1 cellular context compared by ENCODE assay signal in the genomic region with DNA sequence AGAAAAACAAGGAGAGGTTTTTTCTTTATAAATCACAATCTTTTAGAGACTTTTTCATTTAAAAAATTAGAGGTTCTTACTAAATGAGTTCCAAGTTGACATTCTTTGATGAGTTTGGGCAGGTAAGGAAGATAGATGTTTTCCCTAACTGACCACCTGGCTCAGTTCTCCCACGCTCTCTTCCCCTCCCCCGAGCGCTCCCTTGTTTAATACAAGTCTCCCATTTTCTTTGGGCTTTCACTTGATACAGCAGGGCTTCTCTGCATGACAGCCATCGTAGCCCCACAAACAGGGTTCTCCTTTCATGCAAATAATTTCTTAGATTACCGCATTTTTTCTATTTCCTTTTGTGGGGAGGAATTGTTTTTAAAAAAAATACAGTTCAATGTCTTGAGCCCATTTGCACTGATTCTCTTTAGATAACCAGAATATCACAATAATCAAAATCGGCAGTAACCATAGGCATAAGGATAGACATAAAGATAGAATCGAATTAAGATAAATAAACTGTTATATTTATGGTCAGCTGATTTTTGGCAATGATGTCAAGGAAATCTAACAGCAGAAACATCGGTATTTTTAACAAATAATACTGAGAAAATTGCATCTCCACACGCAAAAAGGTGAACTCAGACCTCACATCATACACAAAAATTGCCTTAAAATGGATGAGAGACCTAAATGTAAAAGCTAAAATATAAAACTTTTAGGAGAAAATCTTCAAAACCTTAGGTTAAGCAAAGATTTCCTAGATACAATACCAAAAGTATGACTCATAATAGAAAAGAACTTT.
TF ChIP-seq lines count a peak whose summit lies in the region.

No MANE protein-coding gene starts in this region.

TF ChIP-seq in IMR-90, 13 proteins besides CTCF, POLR2A, EP300 and RAD21 (continued from another document):
- TF ChIP-seq, protein P1, sequence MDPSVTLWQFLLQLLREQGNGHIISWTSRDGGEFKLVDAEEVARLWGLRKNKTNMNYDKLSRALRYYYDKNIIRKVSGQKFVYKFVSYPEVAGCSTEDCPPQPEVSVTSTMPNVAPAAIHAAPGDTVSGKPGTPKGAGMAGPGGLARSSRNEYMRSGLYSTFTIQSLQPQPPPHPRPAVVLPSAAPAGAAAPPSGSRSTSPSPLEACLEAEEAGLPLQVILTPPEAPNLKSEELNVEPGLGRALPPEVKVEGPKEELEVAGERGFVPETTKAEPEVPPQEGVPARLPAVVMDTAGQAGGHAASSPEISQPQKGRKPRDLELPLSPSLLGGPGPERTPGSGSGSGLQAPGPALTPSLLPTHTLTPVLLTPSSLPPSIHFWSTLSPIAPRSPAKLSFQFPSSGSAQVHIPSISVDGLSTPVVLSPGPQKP (IDR thresholded peaks at IDR 0.05; ENCODE audit: borderline replicate concordance, low read depth, low read length), result no peak
- TF ChIP-seq NFE2L2 (IDR thresholded peaks at IDR 0.05; ENCODE audit: low read depth, low read length), result no peak
- no peak for TF ChIP-seq MAZ (IDR thresholded peaks at IDR 0.05; ENCODE audit: borderline replicate concordance, low read depth, low read length)
